Comparison of ENCODE assay signal across 14 cellular contexts in the genomic region with DNA sequence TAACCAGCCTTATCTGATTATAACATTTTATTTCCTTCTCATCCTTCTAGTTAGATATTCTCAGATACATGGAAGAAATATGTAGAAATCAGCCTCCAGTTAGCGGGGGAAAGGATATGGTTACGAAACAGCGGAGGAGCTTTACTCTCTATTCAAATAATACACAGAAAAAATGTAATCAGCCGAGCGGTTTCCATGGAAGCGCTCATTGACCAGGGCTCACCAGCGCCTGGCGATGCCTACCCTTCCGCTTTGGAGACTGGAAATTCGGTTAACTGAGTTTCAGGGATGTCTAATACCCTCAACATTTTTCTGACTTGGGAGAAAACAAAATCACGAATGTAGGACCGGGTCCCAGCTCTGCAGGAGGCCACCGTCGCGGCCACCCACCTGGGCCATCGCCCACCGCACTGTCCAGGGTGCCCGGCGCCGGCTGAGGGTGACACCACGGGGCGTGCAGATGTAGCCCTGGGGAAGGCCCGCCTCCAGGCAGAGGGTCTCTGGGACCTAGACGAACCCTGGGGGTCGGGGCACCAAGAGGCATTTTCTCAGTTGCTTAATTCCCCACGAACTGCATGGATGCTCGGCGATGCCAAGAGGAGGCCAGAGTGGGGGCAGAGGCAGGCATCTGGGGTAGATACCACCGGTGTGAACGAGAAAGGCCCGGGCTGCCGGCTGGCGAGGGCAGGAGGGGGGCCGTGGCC. TPM values are rescaled to one million over a fixed set of nuclear protein-coding genes. Genes with fewer than 3 reads are reported as not detected.
DNase-seq lines count a peak whose midpoint lies in the region; ATAC-seq and TF ChIP-seq lines count a peak whose summit lies in the region.
"Had no signal": no experiment of that assay in that cellular context is flagged by ENCODE, and none has a peak within 500 bp of the region (broad histone marks: within the 10 kb centered on the region; RNA-seq: fewer than 3 reads in every experiment).

No MANE protein-coding gene starts in this region.

- H3K4me3 Mint-ChIP-seq in MCF 10A (ENCODE audit: unreplicated experiment) (no peak overlapping the region), memory B cell (peak overlapping the region; percentile 78)
- H3K4me3 Mint-ChIP-seq in activated T-helper 17 cell treated with anti-CD3 and anti-CD28 coated beads, Interleukin-2, amount 50 U/mL, for 72 hours, result peak overlapping the region; percentile 42

- H3K27ac Mint-ChIP-seq in MCF 10A (ENCODE audit: low read depth, unreplicated experiment) (no peak overlapping the region), memory B cell (no peak overlapping the region)
- H3K27ac Mint-ChIP-seq in activated T-helper 17 cell treated with anti-CD3 and anti-CD28 coated beads, Interleukin-2, amount 50 U/mL, for 72 hours, result no peak overlapping the region

- H3K4me1 Mint-ChIP-seq in MCF 10A (ENCODE audit: insufficient read depth, unreplicated experiment) (peaks cover 7% of the 10 kb centered on the region), memory B cell (peaks cover 5% of the 10 kb centered on the region)
- no peaks in the 10 kb centered on the region for H3K4me1 Mint-ChIP-seq in activated T-helper 17 cell treated with anti-CD3 and anti-CD28 coated beads, Interleukin-2, amount 50 U/mL, for 72 hours

- DNase-seq in breast epithelium (ENCODE audit: low spot score in 2 of 2) (no peak), MCF 10A (ENCODE audit: unreplicated experiment) (no peak), memory B cell (ENCODE audit: low spot score in 2 of 2) (peak in 1 of 2 donors; percentile 10), upper lobe of left lung (peak in 1 of 2 donors; percentile 72), NCI-H524 (lab: John Stamatoyannopoulos, UW) (no peak), HPDE6-E6E7 (ENCODE audit: extremely low spot score) (no peak)
- DNase-seq: activated CD4-positive, alpha-beta T cell treated with anti-CD3 and anti-CD28 coated beads for 1 hour; aorta; stimulated activated naive CD4-positive, alpha-beta T cell treated with Interleukin-2 at 50 U/mL for 16 hours had no signal

- no peak for TF ChIP-seq CTCF in breast epithelium (IDR thresholded peaks at IDR 0.05)
- TF ChIP-seq CTCF in MCF 10A (IDR thresholded peaks at IDR 0.05; ENCODE audit: unreplicated experiment), result no peak
- no peak for TF ChIP-seq CTCF in upper lobe of left lung (IDR thresholded peaks at IDR 0.05)

- H3K27me3 ChIP-seq in breast epithelium (peaks cover 9 to 26% of the 10 kb centered on the region in 2 donors), upper lobe of left lung (peaks cover 0 to 34% (median 14%) of the 10 kb centered on the region in 4 donors)

- H3K36me3 ChIP-seq in breast epithelium (no peaks in the 10 kb centered on the region), upper lobe of left lung (no peaks in the 10 kb centered on the region)

- intact Hi-C loops in breast epithelium (cut with DNase I; ENCODE audit: low total_unique reads) (no loop called here), MCF 10A (cut with micrococcal nuclease) (no loop called here)

- POLR2A ChIA-PET in MCF 10A (lab: Yijun Ruan, JAX), result no interaction called here

- H3K4me1 ChIP-seq in breast epithelium, result peaks cover 0 to 7% of the 10 kb centered on the region in 2 donors
- H3K4me1 ChIP-seq in upper lobe of left lung, result peaks cover 15 to 24% (median 20%) of the 10 kb centered on the region in 4 donors

- WGBS in upper lobe of left lung, 2 donors, result 55 to 62% methylated on average over 12 to 19 of the region's 34 CpGs

- ATAC-seq in activated T-helper 17 cell treated with anti-CD3 and anti-CD28 coated beads, Interleukin-2, amount 50 U/mL, for 72 hours (replicated peaks), result no peak
- no peak for ATAC-seq in memory B cell (ENCODE audit: low read depth)
- no peak for ATAC-seq in upper lobe of left lung (ENCODE audit: low FRiP score in 2 of 2)
- ATAC-seq in HG02759 (IDR thresholded peaks at IDR 0.05; ENCODE audit: unreplicated experiment), result no peak

- no peak for TF ChIP-seq EP300 in upper lobe of left lung (IDR thresholded peaks at IDR 0.05)

- CTCF ChIA-PET in MCF 10A (lab: Yijun Ruan, JAX), result no interaction called here

- H3K27me3 Mint-ChIP-seq in MCF 10A (ENCODE audit: insufficient read depth, unreplicated experiment) (peaks cover 10% of the 10 kb centered on the region), memory B cell (peaks cover 10% of the 10 kb centered on the region)
- peaks cover 42% of the 10 kb centered on the region for H3K27me3 Mint-ChIP-seq in activated T-helper 17 cell treated with anti-CD3 and anti-CD28 coated beads, Interleukin-2, amount 50 U/mL, for 72 hours

- TF ChIP-seq POLR2A in breast epithelium (IDR thresholded peaks at IDR 0.05) (no peak), upper lobe of left lung (IDR thresholded peaks at IDR 0.05) (no peak)

- H3K4me3 ChIP-seq in breast epithelium (peak overlapping the region in 2 of 3 donors; percentile 50 to 75), upper lobe of left lung (peak overlapping the region in 3 of 4 donors; percentile 40 to 53 (median 50))

- H3K9me3 Mint-ChIP-seq in MCF 10A (ENCODE audit: unreplicated experiment), result no peaks in the 10 kb centered on the region
- no peaks in the 10 kb centered on the region for H3K9me3 Mint-ChIP-seq in activated T-helper 17 cell treated with anti-CD3 and anti-CD28 coated beads, Interleukin-2, amount 50 U/mL, for 72 hours
- H3K9me3 Mint-ChIP-seq in memory B cell, result no peaks in the 10 kb centered on the region

- H3K27ac ChIP-seq in breast epithelium (no peak overlapping the region), upper lobe of left lung (no peak overlapping the region)
- H3K27ac ChIP-seq: C4-2B had no signal

- H3K36me3 Mint-ChIP-seq in MCF 10A (ENCODE audit: insufficient read depth, unreplicated experiment) (no peaks in the 10 kb centered on the region), memory B cell (no peaks in the 10 kb centered on the region)
- no peaks in the 10 kb centered on the region for H3K36me3 Mint-ChIP-seq in activated T-helper 17 cell treated with anti-CD3 and anti-CD28 coated beads, Interleukin-2, amount 50 U/mL, for 72 hours (ENCODE audit: low read depth)

- H3K9me3 ChIP-seq in breast epithelium, result no peaks in the 10 kb centered on the region
- H3K9me3 ChIP-seq in upper lobe of left lung, result no peaks in the 10 kb centered on the region

- BruUV-seq in MCF 10A (replicated peaks; lab: Mats Ljungman, UMichigan), result no TSS peak

RNA-seq across cellular contexts. Expression of a gene that starts 1.7 kb away (rescaled TPM):
- total RNA-seq in breast epithelium (under 1 TPM in 1 of 3 donors, not detected in 2; 0.29 TPM), MCF 10A (2022) (0.12 TPM in 1 of 2 replicates, not detected in the other), upper lobe of left lung (1 to 10 TPM in 1 of 6 donors, under 1 TPM in 3, not detected in 2; 0.15 to 2.1 (median 0.50) TPM)
- total RNA-seq in activated T-helper 17 cell treated with anti-CD3 and anti-CD28 coated beads, Interleukin-2, amount 50 U/mL, for 72 hours, result not detected
- total RNA-seq: aorta, lung microvascular endothelial cell, M059J had no signal

RNA-seq across cellular contexts. Expression of a gene that starts 35.8 kb away (rescaled TPM):
- total RNA-seq in breast epithelium (10 to 100 TPM; 41.1 to 52.4 (median 52.1) TPM), MCF 10A (2022) (39.5 and 43.3 TPM in 2 replicates), upper lobe of left lung (10 to 100 TPM in 5 of 6 donors, 1 to 10 TPM in 1; 8.4 to 56.5 (median 44.9) TPM)
- total RNA-seq in activated T-helper 17 cell treated with anti-CD3 and anti-CD28 coated beads, Interleukin-2, amount 50 U/mL, for 72 hours, result 10 to 100 TPM; 40.1 to 43.8 TPM
